25 cellular contexts compared by ENCODE assay signal in the genomic region with DNA sequence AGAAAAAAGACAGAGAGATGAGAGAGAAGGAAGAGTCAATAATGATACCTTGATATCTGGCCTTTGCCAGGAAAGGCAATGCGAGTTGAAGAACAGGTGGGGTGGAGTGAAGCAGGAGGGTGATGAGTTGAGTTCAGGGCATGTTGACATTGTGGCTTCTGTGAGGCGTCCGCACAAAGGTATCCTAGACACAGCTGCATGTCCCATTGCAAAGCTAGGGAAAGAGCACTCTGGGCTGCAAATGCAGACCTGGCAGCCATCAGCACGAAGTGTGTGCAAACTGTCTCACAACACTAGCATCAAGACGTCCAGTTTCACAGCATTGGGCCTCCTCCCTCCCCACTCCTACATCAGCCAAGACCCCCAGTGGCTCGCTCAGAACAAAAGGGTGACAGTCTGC. TPM values are rescaled to one million over a fixed set of nuclear protein-coding genes. Genes with fewer than 3 reads are reported as not detected.
"Had no signal": no experiment of that assay in that cellular context is flagged by ENCODE, and none has a peak within 500 bp of the region (broad histone marks: within the 10 kb centered on the region; RNA-seq: fewer than 3 reads in every experiment).

No MANE protein-coding gene starts in this region.

- H3K4me2 ChIP-seq: neural progenitor cell had no signal

- DNase-seq: activated CD4-positive, alpha-beta T cell treated with anti-CD3 and anti-CD28 coated beads, Interleukin-2, amount 50 U/mL, for 48 hours; activated CD8-positive, alpha-beta memory T cell treated with anti-CD3 and anti-CD28 coated beads, Interleukin-2, amount 50 U/mL, for 48 hours; activated naive CD4-positive, alpha-beta T cell treated with Interleukin-2 at 50 U/mL for 16 hours; activated naive CD8-positive, alpha-beta T cell treated with anti-CD3 and anti-CD28 coated beads for 36 hours; activated T-cell treated with anti-CD3 and anti-CD28 coated beads, Interleukin-2, amount 50 U/mL, for 4 hours; effector memory CD4-positive, alpha-beta T cell; hippocampal formation; left ventricle myocardium inferior; mammary epithelial cell; naive thymus-derived CD8-positive, alpha-beta T cell; ovary; stimulated activated CD4-positive, alpha-beta T cell treated with anti-CD3 and anti-CD28 coated beads, Interleukin-4, amount 100 ng/mL, for 4 hours; stimulated activated naive CD8-positive, alpha-beta T cell treated with anti-CD3 and anti-CD28 coated beads, Interleukin-15, Interleukin-2, amounts not matched to agents 100 U/mL and 50 U/mL, for 24 hours had no signal

- H3K4me1 ChIP-seq: left ventricle myocardium inferior, neural progenitor cell, prostate gland, right atrium auricular region had no signal

- H3K27me3 ChIP-seq: ovary, right atrium auricular region had no signal

- H3K27ac ChIP-seq: left ventricle myocardium inferior, neural progenitor cell, ovary, prostate gland, right atrium auricular region had no signal

- H3K36me3 ChIP-seq: left ventricle myocardium inferior, neural progenitor cell, ovary, prostate gland, right atrium auricular region had no signal

- H3K9me3 ChIP-seq: prostate gland had no signal

- H3K9ac ChIP-seq: neural progenitor cell had no signal

- H3K4me3 ChIP-seq: left ventricle myocardium inferior, neural progenitor cell, ovary, prostate gland, right atrium auricular region had no signal

RNA-seq across cellular contexts. Expression of a gene that starts 36.1 kb away (rescaled TPM):
- total RNA-seq: activated CD8-positive, alpha-beta memory T cell treated with anti-CD3 and anti-CD28 coated beads for 36 hours; activated naive CD8-positive, alpha-beta T cell treated with anti-CD3 and anti-CD28 coated beads for 36 hours; activated T-cell treated with anti-CD3 and anti-CD28 coated beads, Interleukin-2, amount 50 U/mL, for 4 hours; astrocyte; dermis microvascular lymphatic vessel endothelial cell; esophagus mucosa; frontal cortex; left ventricle myocardium inferior; mammary epithelial cell; mesothelial cell of epicardium; naive thymus-derived CD8-positive, alpha-beta T cell; ovary; right atrium auricular region; subcutaneous adipose tissue; ureter; WTC11 had no signal
